Comparison of ENCODE assay signal across 10 cellular contexts in the genomic region with DNA sequence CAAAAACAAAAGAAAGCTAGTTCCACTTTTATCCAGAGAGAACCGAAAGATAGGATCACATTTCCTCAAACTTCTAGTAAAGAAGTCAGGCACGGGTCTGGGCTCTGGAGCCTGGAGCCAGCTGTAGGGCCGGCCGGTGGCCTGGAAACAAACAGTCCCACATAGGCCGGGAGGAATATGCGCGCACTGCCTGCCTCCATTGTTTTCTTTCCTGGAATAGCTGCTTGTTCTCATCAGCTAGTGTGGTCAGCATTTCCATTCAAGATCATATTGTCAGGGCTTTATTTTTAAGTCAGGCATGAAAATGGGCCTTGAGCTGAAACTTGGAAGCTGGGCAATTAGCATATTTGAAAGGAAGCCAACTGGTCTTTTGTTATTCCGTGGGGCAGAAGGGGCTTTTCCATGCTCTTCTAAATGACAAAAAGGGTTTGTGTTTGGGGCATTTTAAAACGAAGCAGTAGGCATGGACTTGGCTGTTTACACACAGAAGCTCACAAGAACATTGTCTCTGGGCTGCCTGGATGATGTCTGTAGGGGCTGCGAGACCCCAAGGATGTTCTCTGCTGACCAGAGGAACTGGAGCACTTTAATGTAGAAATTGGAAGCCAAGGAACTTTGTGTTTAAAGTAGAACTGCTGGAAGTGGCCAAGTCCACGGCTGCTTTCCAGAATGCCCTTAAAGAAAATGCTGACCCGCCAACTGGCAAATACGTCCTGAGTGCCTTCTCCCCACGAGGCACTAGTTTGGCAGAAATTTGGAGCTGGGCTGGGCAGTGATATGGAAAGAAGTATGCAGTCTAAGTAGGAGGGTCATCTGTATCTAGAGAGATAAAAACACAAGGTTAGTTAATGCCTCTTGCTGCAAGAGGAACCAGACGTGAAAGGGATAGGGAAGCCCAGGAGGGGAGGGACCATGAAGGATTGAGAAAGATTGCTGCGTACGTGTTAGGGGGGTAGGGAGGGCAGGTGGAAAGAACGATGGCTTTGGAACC. TPM values are rescaled to one million over a fixed set of nuclear protein-coding genes. Genes with fewer than 3 reads are reported as not detected.
DNase-seq lines count a peak whose midpoint lies in the region; TF ChIP-seq lines count a peak whose summit lies in the region.
"Had no signal": no experiment of that assay in that cellular context is flagged by ENCODE, and none has a peak within 500 bp of the region (broad histone marks: within the 10 kb centered on the region; RNA-seq: fewer than 3 reads in every experiment).

No MANE protein-coding gene starts in this region.

- no peaks in the 10 kb centered on the region for H3K27me3 ChIP-seq in HL-60 (ENCODE audit: insufficient read depth, poor library complexity, severe bottlenecking)

- TF ChIP-seq CTCF in HL-60 (IDR thresholded peaks at IDR 0.05; ENCODE audit: insufficient read depth, low read length): no peak

- no peaks in the 10 kb centered on the region for H3K9me3 Mint-ChIP-seq in activated T-helper 1 cell treated with anti-CD3 and anti-CD28 coated beads, Interleukin-12 subunit alpha, Interleukin-12 subunit beta, Interleukin-2, Interleukin-4 antibody, amounts not matched to agents 30 ng/mL and 10 ng/mL and 1 ng/mL, durations not matched to agents 14 hours and 24 hours and 36 hours
- H3K9me3 Mint-ChIP-seq: activated T-cell treated with anti-CD3 and anti-CD28 coated beads, Interleukin-2, amount 50 U/mL, for 4 hours had no signal

- no peaks in the 10 kb centered on the region for H3K36me3 Mint-ChIP-seq in activated T-helper 1 cell treated with anti-CD3 and anti-CD28 coated beads, Interleukin-12 subunit alpha, Interleukin-12 subunit beta, Interleukin-2, Interleukin-4 antibody, amounts not matched to agents 30 ng/mL and 10 ng/mL and 1 ng/mL, durations not matched to agents 14 hours and 24 hours and 36 hours (ENCODE audit: low read depth)

- intact Hi-C loops in activated T-helper 1 cell treated with anti-CD3 and anti-CD28 coated beads, Interleukin-12 subunit alpha, Interleukin-12 subunit beta, Interleukin-2, Interleukin-4 antibody, amounts not matched to agents 30 ng/mL and 10 ng/mL and 1 ng/mL, durations not matched to agents 14 hours and 24 hours and 36 hours (cut with micrococcal nuclease): no loop called here

- DNase-seq in HL-60 (ENCODE audit: low read depth in 1 of 2, low spot score in 1 of 2) (peak; percentile 86 to 95), hippocampal formation (lab: John Stamatoyannopoulos, UW) (peak; percentile 87 to 98), putamen (ENCODE audit: low spot score) (peak; percentile 97), T-helper 2 cell (no peak), T1000 (lab: John Stamatoyannopoulos, UW) (no peak), NCI-H1930 (lab: John Stamatoyannopoulos, UW) (no peak)
- DNase-seq in activated T-helper 1 cell treated with anti-CD3 and anti-CD28 coated beads, Interleukin-12 subunit alpha, Interleukin-12 subunit beta, Interleukin-2, Interleukin-4 antibody, amounts not matched to agents 30 ng/mL and 10 ng/mL and 1 ng/mL, durations not matched to agents 14 hours and 24 hours and 36 hours (ENCODE audit: low spot score): no peak
- DNase-seq: activated T-cell treated with anti-CD3 and anti-CD28 coated beads, Interleukin-2, amount 50 U/mL, for 4 hours had no signal

- no peak overlapping the region for H3K4me3 Mint-ChIP-seq in activated T-helper 1 cell treated with anti-CD3 and anti-CD28 coated beads, Interleukin-12 subunit alpha, Interleukin-12 subunit beta, Interleukin-2, Interleukin-4 antibody, amounts not matched to agents 30 ng/mL and 10 ng/mL and 1 ng/mL, durations not matched to agents 14 hours and 24 hours and 36 hours
- H3K4me3 Mint-ChIP-seq: activated T-cell treated with anti-CD3 and anti-CD28 coated beads, Interleukin-2, amount 50 U/mL, for 4 hours had no signal

- H3K27ac Mint-ChIP-seq in activated T-helper 1 cell treated with anti-CD3 and anti-CD28 coated beads, Interleukin-12 subunit alpha, Interleukin-12 subunit beta, Interleukin-2, Interleukin-4 antibody, amounts not matched to agents 30 ng/mL and 10 ng/mL and 1 ng/mL, durations not matched to agents 14 hours and 24 hours and 36 hours: no peak overlapping the region

- H3K27me3 Mint-ChIP-seq in activated T-helper 1 cell treated with anti-CD3 and anti-CD28 coated beads, Interleukin-12 subunit alpha, Interleukin-12 subunit beta, Interleukin-2, Interleukin-4 antibody, amounts not matched to agents 30 ng/mL and 10 ng/mL and 1 ng/mL, durations not matched to agents 14 hours and 24 hours and 36 hours (ENCODE audit: insufficient read depth): no peaks in the 10 kb centered on the region

- no peak overlapping the region for H3K4me3 ChIP-seq in HL-60 (replicated peaks; ENCODE audit: insufficient read depth, low read length)
- H3K4me3 ChIP-seq: skin epidermis had no signal

- H3K4me1 Mint-ChIP-seq in activated T-helper 1 cell treated with anti-CD3 and anti-CD28 coated beads, Interleukin-12 subunit alpha, Interleukin-12 subunit beta, Interleukin-2, Interleukin-4 antibody, amounts not matched to agents 30 ng/mL and 10 ng/mL and 1 ng/mL, durations not matched to agents 14 hours and 24 hours and 36 hours (ENCODE audit: low read depth): no peaks in the 10 kb centered on the region

- peak overlapping the region; percentile 56 for H3K27ac ChIP-seq in HL-60 (replicated peaks)
- peak overlapping the region; percentile 97 for H3K27ac ChIP-seq in angular gyrus (ENCODE audit: low read depth, low read length)

RNA-seq across cellular contexts. Expression of a gene that starts 59.0 kb away (rescaled TPM):
- total RNA-seq in activated T-helper 1 cell treated with anti-CD3 and anti-CD28 coated beads, Interleukin-12 subunit alpha, Interleukin-12 subunit beta, Interleukin-2, Interleukin-4 antibody, amounts not matched to agents 30 ng/mL and 10 ng/mL and 1 ng/mL, durations not matched to agents 14 hours and 24 hours and 36 hours: 0.78 and 1.2 TPM in 2 replicates
- total RNA-seq: activated T-cell treated with anti-CD3 and anti-CD28 coated beads, Interleukin-2, amount 50 U/mL, for 4 hours had no signal

Comparison
In these comparisons a context has a peak if more than half of its experiments do, and no peak if none do; other contexts are left out.
1. DNase-seq: peak in HL-60 (2 of 2), hippocampal formation (2 of 2) and putamen (single experiment); none in activated T-helper 1 cell treated with anti-CD3 and anti-CD28 coated beads, Interleukin-12 subunit alpha, Interleukin-12 subunit beta, Interleukin-2, Interleukin-4 antibody, amounts not matched to agents 30 ng/mL and 10 ng/mL and 1 ng/mL, durations not matched to agents 14 hours and 24 hours and 36 hours (single experiment), T-helper 2 cell (0 of 5), T1000 (single experiment) and NCI-H1930 (0 of 2).